8 cellular contexts compared by ENCODE assay signal in the genomic region with DNA sequence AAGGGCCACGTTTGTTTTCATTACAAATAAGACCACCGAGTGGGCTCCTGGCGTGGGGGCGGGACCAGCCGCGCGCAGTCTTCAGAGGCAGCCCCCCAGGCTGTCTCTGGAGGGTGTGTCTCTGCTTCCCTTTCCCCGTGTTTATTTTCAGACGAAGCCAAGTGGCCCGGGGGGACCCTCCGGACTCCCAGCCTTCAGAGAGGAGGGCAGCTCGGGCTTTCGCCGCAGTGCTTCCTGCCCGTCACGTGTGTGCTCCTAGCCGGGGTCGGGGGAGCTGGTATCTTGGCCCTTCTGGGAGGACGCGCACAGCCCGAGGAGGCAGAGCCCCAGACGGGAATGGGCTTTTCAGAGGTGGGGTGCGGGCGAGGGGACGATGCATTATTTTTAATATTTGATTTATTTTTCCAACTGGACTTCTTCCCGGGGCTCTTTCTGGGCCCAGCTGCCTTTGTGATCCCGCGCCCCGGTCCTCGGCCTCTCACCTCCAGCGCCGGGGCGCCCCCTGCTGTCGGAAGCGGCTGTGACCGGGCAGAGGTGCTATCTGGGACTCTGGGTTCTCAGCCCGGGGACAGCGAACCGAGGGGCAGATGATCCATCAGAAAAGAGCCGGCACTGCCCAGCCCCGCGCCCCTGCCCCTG.
DNase-seq lines count a peak whose midpoint lies in the region; ATAC-seq and TF ChIP-seq lines count a peak whose summit lies in the region.

No MANE protein-coding gene starts in this region.

- ATAC-seq in GM19023 (IDR thresholded peaks at IDR 0.05; ENCODE audit: unreplicated experiment) = peak; percentile 71

- H3K4me3 ChIP-seq in AG09309 (ENCODE audit: control insufficient read depth, low read depth, low read length) = peak overlapping the region; percentile 62
- peak overlapping the region; percentile 51 for H3K4me3 ChIP-seq in epithelial cell of esophagus (ENCODE audit: low read length)

- DNase-seq in AG09309 (ENCODE audit: low read depth) (no peak), HK-2 (ENCODE audit: unreplicated experiment) (peak; percentile 85), NOMO-1 (lab: John Stamatoyannopoulos, UW; ENCODE audit: unreplicated experiment in 2 of 2) (peak; percentile 61 to 62), epithelial cell of esophagus (ENCODE audit: low read depth) (peak; percentile 61), mucosa of gallbladder (ENCODE audit: low spot score) (peak; percentile 81)
- DNase-seq in activated CD8-positive, alpha-beta memory T cell treated with anti-CD3 and anti-CD28 coated beads, Interleukin-2, amount 50 U/mL, for 48 hours = peak; percentile 98
- DNase-seq in stimulated activated CD8-positive, alpha-beta memory T cell treated with anti-CD3 and anti-CD28 coated beads, Interleukin-4, amount 100 ng/mL, for 1 hour (ENCODE audit: low read depth in 2 of 2, low spot score in 1 of 2) = peak; percentile 53 to 71

- peak; percentile 93 for TF ChIP-seq CTCF in AG09309 (IDR thresholded peaks at IDR 0.05; ENCODE audit: control insufficient read depth, insufficient read depth, low read depth, low read length, missing control alignments)
- peak; percentile 77 for TF ChIP-seq CTCF in epithelial cell of esophagus (IDR thresholded peaks at IDR 0.05; ENCODE audit: insufficient read depth, low read depth, low read length, missing control alignments)
